Comparison of ENCODE assay signal across 11 cellular contexts in the genomic region with DNA sequence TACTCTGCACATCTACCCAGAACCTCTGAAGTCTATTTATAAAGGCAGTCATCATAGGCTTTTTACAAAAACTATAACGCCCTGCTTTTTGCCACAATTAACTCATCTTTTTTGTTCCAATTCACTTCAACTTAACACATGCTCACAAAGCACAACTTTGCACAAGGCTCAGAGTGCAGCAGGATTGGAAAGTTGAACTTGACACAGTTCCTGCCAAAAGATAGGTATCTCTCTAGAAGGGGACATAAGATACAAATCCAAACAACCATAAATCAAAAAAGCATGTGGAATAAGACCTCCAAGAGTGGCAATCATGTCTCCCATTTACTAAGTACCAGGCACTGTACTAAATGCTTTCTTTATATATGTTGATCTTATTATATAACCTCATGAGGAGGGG. TPM values are rescaled to one million over a fixed set of nuclear protein-coding genes. Genes with fewer than 3 reads are reported as not detected.
DNase-seq lines count a peak whose midpoint lies in the region; FAIRE-seq and TF ChIP-seq lines count a peak whose summit lies in the region.
"Had no signal": no experiment of that assay in that cellular context is flagged by ENCODE, and none has a peak within 500 bp of the region (broad histone marks: within the 10 kb centered on the region; RNA-seq: fewer than 3 reads in every experiment).

No MANE protein-coding gene starts in this region.

- FAIRE-seq in endothelial cell of umbilical vein (lab: Jason Lieb, UNC) = peak; percentile 21

- DNase-seq in adipocyte (ENCODE audit: low read depth) (peak; percentile 38), endothelial cell of umbilical vein (ENCODE audit: low read depth, low spot score) (no peak), tibial artery (no peak), neuronal stem cell (ENCODE audit: low spot score) (no peak), NCI-H187 (lab: John Stamatoyannopoulos, UW) (no peak)
- no peak for DNase-seq in effector CD8-positive, alpha-beta T cell (lab: John Stamatoyannopoulos, UW)
- DNase-seq: activated naive CD8-positive, alpha-beta T cell treated with anti-CD3 and anti-CD28 coated beads, Interleukin-2, amount 50 U/mL, for 24 hours; glutamatergic neuron; NCI-H2171 treated with DMSO at 0.1 percent for 48 hours had no signal

- H3K14ac ChIP-seq in neuronal stem cell (ENCODE audit: low read length) = no peak overlapping the region

- TF ChIP-seq CTCF in endothelial cell of umbilical vein (IDR thresholded peaks at IDR 0.05; ENCODE audit: extremely low read depth in 1 of 2, insufficient read depth in 1 of 2, low read depth in 1 of 2, low read length in 2 of 2) = no peak
- TF ChIP-seq CTCF in tibial artery (IDR thresholded peaks at IDR 0.05) = no peak

- H3K9me3 ChIP-seq in adipocyte (ENCODE audit: control insufficient read depth, low read length) (no peaks in the 10 kb centered on the region), endothelial cell of umbilical vein (replicated peaks; ENCODE audit: control insufficient read depth, insufficient read depth, low read length) (no peaks in the 10 kb centered on the region), muscle layer of duodenum (ENCODE audit: control insufficient read depth in 1 of 2, low read length in 2 of 2) (no peaks in the 10 kb centered on the region), tibial artery (no peaks in the 10 kb centered on the region), neuronal stem cell (replicated peaks in 1 of 2; ENCODE audit: control insufficient read depth in 2 of 2, insufficient read depth in 1 of 2, low read depth in 1 of 2, low read length in 2 of 2) (peaks cover 0 to 5% of the 10 kb centered on the region in 2 donors)
- H3K9me3 ChIP-seq: neutrophil had no signal

- intact Hi-C loops in endothelial cell of umbilical vein (cut with micrococcal nuclease) (loop anchor here (1.0 to 2.0 kb wide), 4 partner anchors 16 to 131 kb away; a partner anchor contains a TSS), tibial artery (cut with DNase I; ENCODE audit: low total_unique reads) (no loop called here)

- H3K4me3 ChIP-seq in adipocyte (ENCODE audit: low read length) (no peak overlapping the region), endothelial cell of umbilical vein (replicated peaks in 1 of 3; ENCODE audit: insufficient read depth in 1 of 3, low read depth in 1 of 3, low read length in 3 of 3) (no peak overlapping the region), muscle layer of duodenum (ENCODE audit: low read depth in 1 of 2, low read length in 2 of 2) (peak overlapping the region in 1 of 2 donors; percentile 14), tibial artery (no peak overlapping the region), neuronal stem cell (ENCODE audit: low read length in 2 of 2) (no peak overlapping the region)

- H2AFZ ChIP-seq in endothelial cell of umbilical vein (ENCODE audit: low read depth, low read length) (no peak overlapping the region), neuronal stem cell (ENCODE audit: low read length) (no peak overlapping the region)

- H3K79me2 ChIP-seq in endothelial cell of umbilical vein (ENCODE audit: control insufficient read depth, insufficient read depth, low read length) = no peaks in the 10 kb centered on the region

- H4K8ac ChIP-seq in neuronal stem cell (ENCODE audit: low read depth, low read length) = no peak overlapping the region

- H3K23ac ChIP-seq in neuronal stem cell (ENCODE audit: low read depth, low read length, poor library complexity) = no peak overlapping the region

- H4K91ac ChIP-seq in neuronal stem cell (ENCODE audit: low read depth, low read length, poor library complexity) = no peak overlapping the region

- H3K4me1 ChIP-seq in adipocyte (ENCODE audit: control insufficient read depth, insufficient read depth, low read length) = peaks cover 22% of the 10 kb centered on the region
- H3K4me1 ChIP-seq in endothelial cell of umbilical vein (ENCODE audit: control insufficient read depth, extremely low read depth, insufficient read depth, low read length) = peaks cover 29% of the 10 kb centered on the region
- peaks cover 8 to 20% of the 10 kb centered on the region in 2 donors for H3K4me1 ChIP-seq in muscle layer of duodenum (ENCODE audit: control insufficient read depth in 1 of 2, insufficient read depth in 2 of 2, low read length in 2 of 2)
- H3K4me1 ChIP-seq in tibial artery = peaks cover 6 to 60% (median 26%) of the 10 kb centered on the region in 4 donors
- H3K4me1 ChIP-seq in neuronal stem cell (ENCODE audit: control insufficient read depth in 2 of 2, insufficient read depth in 1 of 2, low read depth in 1 of 2, low read length in 2 of 2) = peaks cover 11 to 21% of the 10 kb centered on the region in 2 donors

- H3K27me3 ChIP-seq in adipocyte (replicated peaks; ENCODE audit: control insufficient read depth, insufficient read depth, low read length) = no peaks in the 10 kb centered on the region
- H3K27me3 ChIP-seq in endothelial cell of umbilical vein (ENCODE audit: control insufficient read depth in 2 of 2, insufficient read depth in 2 of 2, low read length in 2 of 2) = no peaks in the 10 kb centered on the region
- H3K27me3 ChIP-seq in muscle layer of duodenum (ENCODE audit: low read depth, low read length) = no peaks in the 10 kb centered on the region
- H3K27me3 ChIP-seq in tibial artery = no peaks in the 10 kb centered on the region
- peaks cover 0 to 2% (median 0%) of the 10 kb centered on the region in 3 experiments for H3K27me3 ChIP-seq in neuronal stem cell (ENCODE audit: control insufficient read depth in 3 of 3, insufficient read depth in 3 of 3, low read depth in 1 of 3, low read length in 3 of 3)
- H3K27me3 ChIP-seq: neutrophil had no signal

- no peaks in the 10 kb centered on the region for H4K20me1 ChIP-seq in endothelial cell of umbilical vein (replicated peaks; ENCODE audit: control insufficient read depth, extremely low read depth, insufficient read depth, low read length)

- H2BK120ac ChIP-seq in neuronal stem cell (ENCODE audit: low read depth, low read length) = no peak overlapping the region

- CTCF ChIA-PET in endothelial cell of umbilical vein (lab: Charles Lee) = interaction anchor here (3.1 to 4.3 kb wide), 2 partner anchors 15 to 131 kb away, joined by 13 to 27 read pairs; no protein-coding TSS in a partner anchor

- H3K9ac ChIP-seq in adipocyte (ENCODE audit: low read length) = peak overlapping the region; percentile 39
- H3K9ac ChIP-seq in endothelial cell of umbilical vein (replicated peaks; ENCODE audit: extremely low read depth, insufficient read depth, low read length) = peak overlapping the region; percentile 53
- H3K9ac ChIP-seq in neuronal stem cell (ENCODE audit: low read depth, low read length, poor library complexity) = no peak overlapping the region

- H2BK5ac ChIP-seq in neuronal stem cell (ENCODE audit: low read length) = no peak overlapping the region

- no peak overlapping the region for H3K4ac ChIP-seq in neuronal stem cell (ENCODE audit: low read length)

- no peak overlapping the region for H2AK5ac ChIP-seq in neuronal stem cell (ENCODE audit: low read depth, low read length)

- H3K36me3 ChIP-seq in adipocyte (ENCODE audit: control insufficient read depth, insufficient read depth, low read length, severe bottlenecking) = no peaks in the 10 kb centered on the region
- H3K36me3 ChIP-seq in endothelial cell of umbilical vein (ENCODE audit: control insufficient read depth in 2 of 2, extremely low read depth in 1 of 2, insufficient read depth in 2 of 2, low read length in 2 of 2) = no peaks in the 10 kb centered on the region
- H3K36me3 ChIP-seq in muscle layer of duodenum (ENCODE audit: control insufficient read depth in 1 of 2, insufficient read depth in 2 of 2, low read length in 2 of 2) = no peaks in the 10 kb centered on the region
- no peaks in the 10 kb centered on the region for H3K36me3 ChIP-seq in tibial artery
- peaks cover 0 to 7% of the 10 kb centered on the region in 2 donors for H3K36me3 ChIP-seq in neuronal stem cell (replicated peaks in 1 of 2; ENCODE audit: control insufficient read depth in 2 of 2, insufficient read depth in 2 of 2, low read length in 2 of 2)
- H3K36me3 ChIP-seq: neutrophil had no signal

- dilution Hi-C loops in endothelial cell of umbilical vein (cut with MboI; ENCODE audit: extremely low pct_ligation_motif_present, low sequenced_read_pairs) = no loop called here

- no peaks in the 10 kb centered on the region for H3K9me1 ChIP-seq in endothelial cell of umbilical vein (replicated peaks; ENCODE audit: control insufficient read depth, extremely low read depth, insufficient read depth, low read length)

- H2BK12ac ChIP-seq in neuronal stem cell (ENCODE audit: low read length) = no peak overlapping the region

- no peak for TF ChIP-seq POLR2A in endothelial cell of umbilical vein (IDR thresholded peaks at IDR 0.05; ENCODE audit: low read depth, low read length)

- POLR2A ChIA-PET in endothelial cell of umbilical vein (lab: Charles Lee) = no interaction called here

- H3K18ac ChIP-seq in neuronal stem cell (ENCODE audit: low read length) = no peak overlapping the region

- no TSS peak for BruUV-seq in endothelial cell of umbilical vein (replicated peaks; lab: Mats Ljungman, UMichigan)

- no peaks in the 10 kb centered on the region for H3K79me1 ChIP-seq in neuronal stem cell (ENCODE audit: low read depth, low read length)

- WGBS in neuronal stem cell (ENCODE audit: extremely low coverage in 2 of 2, insufficient read length in 2 of 2, insufficient replicate concordance in 1 of 2), 2 donors = no CpG with 5 or more reads among the region's 1 CpG

- H2BK15ac ChIP-seq in neuronal stem cell (ENCODE audit: low read length) = no peak overlapping the region

- peak overlapping the region; percentile 66 for H3K27ac ChIP-seq in endothelial cell of umbilical vein (ENCODE audit: insufficient read depth, low read depth, low read length)
- H3K27ac ChIP-seq in muscle layer of duodenum (ENCODE audit: low read length) = peak overlapping the region; percentile 60
- H3K27ac ChIP-seq in tibial artery = peak overlapping the region; percentile 74 to 79
- no peak overlapping the region for H3K27ac ChIP-seq in neuronal stem cell (replicated peaks; ENCODE audit: low read length)
- H3K27ac ChIP-seq: neutrophil had no signal

- peak overlapping the region; percentile 51 for H3K4me2 ChIP-seq in endothelial cell of umbilical vein (ENCODE audit: insufficient read depth, low read length)
- no peak overlapping the region for H3K4me2 ChIP-seq in neuronal stem cell (ENCODE audit: insufficient read depth, low read length, poor library complexity, severe bottlenecking)

RNA-seq across cellular contexts. Expression of a gene that starts 36.2 kb away (rescaled TPM):
- total RNA-seq in endothelial cell of umbilical vein = 2,628 and 2,952 TPM in 2 replicates
- polyA plus RNA-seq in endothelial cell of umbilical vein = 1,143 and 1,889 TPM in 2 replicates
- polyA plus RNA-seq in endothelial cell of umbilical vein (2011; cell fraction: cytosol; rRNA removed) = 2,402 and 3,048 TPM in 2 replicates
- 806 and 883 TPM in 2 replicates for polyA plus RNA-seq in endothelial cell of umbilical vein (2011; cell fraction: nucleus; rRNA removed)
- 5,195 and 6,189 TPM in 2 replicates for polyA plus RNA-seq in endothelial cell of umbilical vein (2012)
- polyA minus RNA-seq in endothelial cell of umbilical vein = 605 and 868 TPM in 2 replicates
- polyA minus RNA-seq in endothelial cell of umbilical vein (2011; cell fraction: cytosol; rRNA and poly(A)+ RNA removed) = 771 TPM
- 140 and 162 TPM in 2 replicates for polyA minus RNA-seq in endothelial cell of umbilical vein (2011; cell fraction: nucleus; rRNA and poly(A)+ RNA removed)
- 12,339 TPM for polyA plus RNA-seq in neuronal stem cell (2013, experiment 1 of 2)
- polyA plus RNA-seq in neuronal stem cell (2013, experiment 2 of 2) = 11,893 TPM
